Comparison of ENCODE assay signal across 10 cellular contexts in genomic region chr17:198225-198624, GRCh38. TPM values are rescaled to one million over a fixed set of nuclear protein-coding genes. Genes with fewer than 3 reads are reported as not detected.
DNase-seq lines count a peak whose midpoint lies in the region; ATAC-seq, FAIRE-seq and TF ChIP-seq lines count a peak whose summit lies in the region.
"Not testable (repeated sequence)": the region's sequence is repeated elsewhere in the genome, so short reads cannot be mapped to it uniquely, and the experiment has no call there.
"Had no signal": no experiment of that assay in that cellular context is flagged by ENCODE, and none has a peak within 500 bp of the region (broad histone marks: within the 10 kb centered on the region; RNA-seq: fewer than 3 reads in every experiment).

No MANE protein-coding gene starts in this region.

- H4K20me1 ChIP-seq in GM12878 (ENCODE audit: control insufficient read depth, insufficient read depth); neural progenitor cell (ENCODE audit: low read depth): not testable (repeated sequence)

- not testable (repeated sequence) for TF ChIP-seq RAD21 in GM12878 (IDR thresholded peaks at IDR 0.05; ENCODE audit: insufficient read depth, low read depth, low read length)

- FAIRE-seq in HTR-8/SVneo (lab: Jason Lieb, UNC) (peak; percentile 13), GM12878 (lab: Jason Lieb, UNC) (peak; percentile 35)

- H3K27me3 Mint-ChIP-seq in neural progenitor cell (ENCODE audit: insufficient read depth, low read depth): not testable (repeated sequence)

- H3K36me3 ChIP-seq in GM12878 (ENCODE audit: control insufficient read depth in 2 of 2, insufficient read depth in 2 of 2, low read length in 1 of 2); lower lobe of right lung; neural progenitor cell: not testable (repeated sequence)

- H3K4me2 ChIP-seq in GM12878 (ENCODE audit: control insufficient read depth, insufficient read depth); neural progenitor cell: not testable (repeated sequence)

- CTCF ChIA-PET in GM12878 (lab: Yijun Ruan, JAX): not testable (repeated sequence)

- H3K27ac ChIP-seq in GM12878 (ENCODE audit: control insufficient read depth, insufficient read depth); foreskin keratinocyte; lower lobe of right lung; neural progenitor cell: not testable (repeated sequence)

- intact Hi-C loops in GM12878 (cut with micrococcal nuclease; ENCODE audit: unreplicated experiment); lower lobe of right lung (cut with DNase I); posterior vena cava (cut with DNase I): not testable (repeated sequence)

- WGBS in GM12878 (ENCODE audit: insufficient coverage, insufficient replicate concordance, low lambda C conversion rate, missing lambda C conversion rate): 32% methylated on average over 15 of the region's 15 CpGs

- H3K9me3 ChIP-seq in GM12878 (replicated peaks; ENCODE audit: control insufficient read depth, insufficient read depth, low read length); lower lobe of right lung; neural progenitor cell (ENCODE audit: low read depth): not testable (repeated sequence)

- peaks cover 11% of the 10 kb centered on the region for H3F3A ChIP-seq in neural progenitor cell (ENCODE audit: low read depth)

- RAD21 ChIA-PET in GM12878 (lab: Charles Lee; ENCODE audit: unreplicated experiment): not testable (repeated sequence)

- BruUV-seq in GM12878 (replicated peaks; lab: Mats Ljungman, UMichigan): not testable (repeated sequence)

- not testable (repeated sequence) for H3K9ac ChIP-seq in GM12878 (ENCODE audit: control insufficient read depth, insufficient read depth, low read length); neural progenitor cell

- POLR2A ChIA-PET in GM12878 (lab: Charles Lee): not testable (repeated sequence)

- not testable (repeated sequence) for ATAC-seq in GM12878, lower lobe of right lung
- ATAC-seq in foreskin keratinocyte: peak; percentile 42

- not testable (repeated sequence) for H3K4me3 ChIP-seq in GM12878, lower lobe of right lung, neural progenitor cell

- H3K36me3 Mint-ChIP-seq in neural progenitor cell: not testable (repeated sequence)

- H3K4me3 Mint-ChIP-seq in neural progenitor cell: peak overlapping the region; percentile 24

- H3K9me3 Mint-ChIP-seq in neural progenitor cell: not testable (repeated sequence)

- H3K79me2 ChIP-seq in GM12878 (ENCODE audit: control insufficient read depth, insufficient read depth, low read length); neural progenitor cell (ENCODE audit: low read depth): not testable (repeated sequence)

- SMC1A ChIA-PET in GM12878 (lab: Charles Lee; ENCODE audit: uncharacterized antibody, unreplicated experiment): not testable (repeated sequence)

- H3K27ac Mint-ChIP-seq in neural progenitor cell: not testable (repeated sequence)

- TF ChIP-seq CTCF in GM12878 (IDR thresholded peaks at IDR 0.05 in 2 of 3, conservative IDR thresholded peaks at IDR 0.05 in 1 of 3; ENCODE audit: control insufficient read depth in 2 of 3, extremely low read depth in 1 of 3, insufficient read depth in 1 of 3, low read depth in 3 of 3, low read length in 3 of 3); foreskin keratinocyte (conservative IDR thresholded peaks at IDR 0.05); lower lobe of right lung (IDR thresholded peaks at IDR 0.05); neural progenitor cell (IDR thresholded peaks at IDR 0.05): not testable (repeated sequence)

- in situ Hi-C loops in GM12878 (cut with MboI): not testable (repeated sequence)

- not testable (repeated sequence) for TF ChIP-seq EP300 in GM12878 (IDR thresholded peaks at IDR 0.05; ENCODE audit: borderline replicate concordance in 1 of 2, control insufficient read depth in 1 of 2, low read depth in 2 of 2, low read length in 2 of 2)

- TF ChIP-seq POLR2A in GM12878 (IDR thresholded peaks at IDR 0.05; ENCODE audit: low read depth, low read length): not testable (repeated sequence)

- H3K27me3 ChIP-seq in GM12878 (replicated peaks in 1 of 2; ENCODE audit: control insufficient read depth in 2 of 2, insufficient read depth in 2 of 2, low read length in 1 of 2) (peaks cover 2 to 10% of the 10 kb centered on the region in 2 experiments; a peak in 2 of 4 replicates), lower lobe of right lung (ENCODE audit: low read depth) (peaks cover 12% of the 10 kb centered on the region)
- not testable (repeated sequence) for H3K27me3 ChIP-seq in foreskin keratinocyte, neural progenitor cell

- H2AFZ ChIP-seq in GM12878 (ENCODE audit: control insufficient read depth, low read depth, low read length); neural progenitor cell (replicated peaks): not testable (repeated sequence)

- not testable (repeated sequence) for H3K4me1 ChIP-seq in GM12878 (ENCODE audit: control insufficient read depth, insufficient read depth, low read length); foreskin keratinocyte
- peaks cover 22% of the 10 kb centered on the region for H3K4me1 ChIP-seq in lower lobe of right lung
- H3K4me1 ChIP-seq in neural progenitor cell: peaks cover 19% of the 10 kb centered on the region

- H3K4me1 Mint-ChIP-seq in neural progenitor cell: peaks cover 34% of the 10 kb centered on the region

- not testable (repeated sequence) for DNase-seq in HTR-8/SVneo (ENCODE audit: insufficient read length, low spot score); GM12878 (ENCODE audit: low read depth, low spot score); foreskin keratinocyte; neural progenitor cell (ENCODE audit: low spot score)
- DNase-seq in lower lobe of right lung (peak; percentile 47), posterior vena cava (ENCODE audit: low spot score) (peak; percentile 45)

RNA-seq across cellular contexts. Expression of gene DOC2B, which starts 16.8 kb away (rescaled TPM):
- not detected in 2 replicates for total RNA-seq in GM12878 (2013; cell fraction: nucleolus; rRNA removed)
- total RNA-seq in GM12878 (2014; rRNA removed): not detected in 2 replicates
- not detected in 2 replicates for total RNA-seq in GM12878 (2014; rRNA removed; fragmentation: Illumina TruSeq; extraction: Trizol)
- not detected in 2 replicates for total RNA-seq in GM12878 (2021)
- not detected for polyA plus RNA-seq in GM12878 (2011; ENCODE audit: low read depth)
- not detected in 2 replicates for polyA plus RNA-seq in GM12878 (2011; rRNA removed)
- not detected in 2 replicates for polyA plus RNA-seq in GM12878 (2011; cell fraction: cytosol; rRNA removed)
- polyA plus RNA-seq in GM12878 (2011; cell fraction: nucleus; rRNA removed): not detected in 2 replicates
- not detected in 2 replicates for polyA plus RNA-seq in GM12878 (2012)
- not detected in 2 replicates for polyA plus RNA-seq in GM12878 (2014; fragmentation: Illumina TruSeq; extraction: Trizol)
- polyA plus RNA-seq in GM12878 (2014; fragmentation: Nextera tagmentation; extraction: Ambion mirVana): not detected
- not detected in 2 replicates for polyA plus RNA-seq in GM12878 (2014; rRNA removed)
- polyA plus RNA-seq in GM12878 (2016; fragmentation: Nextera tagmentation; extraction: Ambion mirVana): not detected
- polyA minus RNA-seq in GM12878 (2011; rRNA and poly(A)+ RNA removed): not detected in 2 replicates
- not detected in 2 replicates for polyA minus RNA-seq in GM12878 (2011; cell fraction: cytosol; rRNA and poly(A)+ RNA removed)
- polyA minus RNA-seq in GM12878 (2011; cell fraction: nucleus; rRNA and poly(A)+ RNA removed): not detected in 2 replicates
- not detected in 2 replicates for total RNA-seq in foreskin keratinocyte
- polyA plus RNA-seq in foreskin keratinocyte: not detected in 2 replicates
- 6.2 TPM for total RNA-seq in lower lobe of right lung
- 0.31 and 0.34 TPM in 2 replicates for total RNA-seq in neural progenitor cell (ENCODE audit: low replicate concordance)
- 10 to 100 TPM; 11.9 to 18.5 TPM for total RNA-seq in posterior vena cava
- total RNA-seq: Caco-2; CD4-positive, CD25-positive, alpha-beta regulatory T cell; H4 had no signal
- polyA plus RNA-seq: BJ; CD4-positive, CD25-positive, alpha-beta regulatory T cell had no signal
